2 cellular contexts compared by ENCODE assay signal in the genomic region with DNA sequence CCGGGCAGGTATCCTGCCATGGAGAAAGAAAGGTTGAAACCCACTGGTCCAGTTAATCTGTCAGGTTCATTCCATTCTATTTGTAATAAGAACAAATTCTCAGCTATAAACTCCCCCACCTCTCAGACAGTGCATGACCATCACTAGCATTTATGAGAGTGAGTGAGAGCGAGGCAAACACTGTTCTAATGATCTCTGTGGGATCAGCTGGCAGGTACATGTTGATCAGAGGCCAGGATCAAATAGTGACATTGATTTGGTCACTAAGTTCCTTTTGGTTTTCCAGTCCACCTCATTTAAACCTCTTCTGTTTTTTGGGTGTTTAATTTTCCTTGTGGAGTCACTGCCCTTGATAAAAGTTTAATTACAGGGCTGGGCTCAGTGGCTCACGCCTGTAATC.
TF ChIP-seq lines count a peak whose summit lies in the region.

No MANE protein-coding gene starts in this region.

TF ChIP-seq in HepG2, 621 proteins besides CTCF, POLR2A, EP300 and RAD21:
- no peak for TF ChIP-seq MEIS2 (CRISPR knock-in tag; IDR thresholded peaks at IDR 0.05)
- TF ChIP-seq KMT2B (CRISPR knock-in tag; IDR thresholded peaks at IDR 0.05), result no peak
- TF ChIP-seq, protein P1, sequence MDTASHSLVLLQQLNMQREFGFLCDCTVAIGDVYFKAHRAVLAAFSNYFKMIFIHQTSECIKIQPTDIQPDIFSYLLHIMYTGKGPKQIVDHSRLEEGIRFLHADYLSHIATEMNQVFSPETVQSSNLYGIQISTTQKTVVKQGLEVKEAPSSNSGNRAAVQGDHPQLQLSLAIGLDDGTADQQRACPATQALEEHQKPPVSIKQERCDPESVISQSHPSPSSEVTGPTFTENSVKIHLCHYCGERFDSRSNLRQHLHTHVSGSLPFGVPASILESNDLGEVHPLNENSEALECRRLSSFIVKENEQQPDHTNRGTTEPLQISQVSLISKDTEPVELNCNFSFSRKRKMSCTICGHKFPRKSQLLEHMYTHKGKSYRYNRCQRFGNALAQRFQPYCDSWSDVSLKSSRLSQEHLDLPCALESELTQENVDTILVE (CRISPR knock-in tag; IDR thresholded peaks at IDR 0.05), result no peak
TF ChIP-seq in HepG2: peak in this region for 0.

TF ChIP-seq in H1, 55 proteins besides CTCF, POLR2A, EP300 and RAD21:
- no peak for TF ChIP-seq SUZ12 (IDR thresholded peaks at IDR 0.05; ENCODE audit: low read length)
- TF ChIP-seq TAF7 (optimal IDR thresholded peaks at IDR 0.05; ENCODE audit: borderline replicate concordance, low read depth, low read length), result no peak
- no peak for TF ChIP-seq CBX5 (IDR thresholded peaks at IDR 0.05; ENCODE audit: low read depth, low read length)
- no peak for TF ChIP-seq SIX5 (IDR thresholded peaks at IDR 0.05; ENCODE audit: low read depth, low read length)
- TF ChIP-seq, protein P2, sequence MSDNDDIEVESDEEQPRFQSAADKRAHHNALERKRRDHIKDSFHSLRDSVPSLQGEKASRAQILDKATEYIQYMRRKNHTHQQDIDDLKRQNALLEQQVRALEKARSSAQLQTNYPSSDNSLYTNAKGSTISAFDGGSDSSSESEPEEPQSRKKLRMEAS (IDR thresholded peaks at IDR 0.05), result no peak
- no peak for TF ChIP-seq ZNF274 (IDR thresholded peaks at IDR 0.05; ENCODE audit: borderline replicate concordance, extremely low read depth, low read length)
- no peak for TF ChIP-seq CHD2 (IDR thresholded peaks at IDR 0.05; ENCODE audit: low read length)
- no peak for TF ChIP-seq ASH2L (IDR thresholded peaks at IDR 0.05; ENCODE audit: low read length)
- TF ChIP-seq POLR2AphosphoS5 (IDR thresholded peaks at IDR 0.05; ENCODE audit: low read depth, low read length), result no peak
- TF ChIP-seq SAP30 (IDR thresholded peaks at IDR 0.05; ENCODE audit: insufficient read depth, insufficient replicate concordance, low read length), result no peak
- no peak for TF ChIP-seq HDAC6 (IDR thresholded peaks at IDR 0.05; ENCODE audit: low read depth, low read length)
- no peak for TF ChIP-seq GTF2F1 (IDR thresholded peaks at IDR 0.05; ENCODE audit: borderline replicate concordance, low read depth, low read length)
- TF ChIP-seq, protein P3, sequence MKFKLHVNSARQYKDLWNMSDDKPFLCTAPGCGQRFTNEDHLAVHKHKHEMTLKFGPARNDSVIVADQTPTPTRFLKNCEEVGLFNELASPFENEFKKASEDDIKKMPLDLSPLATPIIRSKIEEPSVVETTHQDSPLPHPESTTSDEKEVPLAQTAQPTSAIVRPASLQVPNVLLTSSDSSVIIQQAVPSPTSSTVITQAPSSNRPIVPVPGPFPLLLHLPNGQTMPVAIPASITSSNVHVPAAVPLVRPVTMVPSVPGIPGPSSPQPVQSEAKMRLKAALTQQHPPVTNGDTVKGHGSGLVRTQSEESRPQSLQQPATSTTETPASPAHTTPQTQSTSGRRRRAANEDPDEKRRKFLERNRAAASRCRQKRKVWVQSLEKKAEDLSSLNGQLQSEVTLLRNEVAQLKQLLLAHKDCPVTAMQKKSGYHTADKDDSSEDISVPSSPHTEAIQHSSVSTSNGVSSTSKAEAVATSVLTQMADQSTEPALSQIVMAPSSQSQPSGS (IDR thresholded peaks at IDR 0.05; ENCODE audit: low read length), result no peak
- TF ChIP-seq TEAD4 (IDR thresholded peaks at IDR 0.05; ENCODE audit: low read depth, low read length), result no peak
- no peak for TF ChIP-seq BACH1 (IDR thresholded peaks at IDR 0.05; ENCODE audit: low read length)
- no peak for TF ChIP-seq NRF1 (IDR thresholded peaks at IDR 0.05; ENCODE audit: low read depth, low read length)
